In genomic region chr19:10815969-10816635, GRCh38 we compare ENCODE assay signal across 15 cellular contexts. TPM values are rescaled to one million over a fixed set of nuclear protein-coding genes. Genes with fewer than 3 reads are reported as not detected.
A peak's percentile ranks its signal among the peaks of the same experiment; 100 is the strongest.
DNase-seq lines count a peak whose midpoint lies in the region; ATAC-seq, FAIRE-seq and TF ChIP-seq lines count a peak whose summit lies in the region.
"Had no signal": no experiment of that assay in that cellular context is flagged by ENCODE, and none has a peak within 500 bp of the region (broad histone marks: within the 10 kb centered on the region; RNA-seq: fewer than 3 reads in every experiment).

No MANE protein-coding gene starts in this region.

- CTCF ChIA-PET in activated CD8-positive, alpha-beta memory T cell treated with anti-CD3 and anti-CD28 coated beads, Interleukin-2, amount 10 ng/mL, durations not matched to agents 7 days and 5 days (lab: Charles Lee), result interaction anchor here (1.2 to 2.5 kb wide), 5 partner anchors 12 to 116 kb away, joined by 3 to 9 read pairs (median 6); partner anchors contain the start of genes DNM2 and TMED1

- H3K27ac Mint-ChIP-seq in activated CD8-positive, alpha-beta memory T cell treated with anti-CD3 and anti-CD28 coated beads, Interleukin-2, amount 10 ng/mL, durations not matched to agents 7 days and 5 days, result peak overlapping the region; percentile 24
- peak overlapping the region; percentile 47 for H3K27ac Mint-ChIP-seq in astrocyte (ENCODE audit: unreplicated experiment)

- H3K36me3 ChIP-seq in astrocyte (ENCODE audit: insufficient read depth, low read length) (peaks cover 11% of the 10 kb centered on the region), lower lobe of right lung (peaks cover 96% of the 10 kb centered on the region), suprapubic skin (peaks cover 72% of the 10 kb centered on the region)

- no peaks in the 10 kb centered on the region for H4K20me1 ChIP-seq in astrocyte (ENCODE audit: insufficient read depth, low read length)

- FAIRE-seq in astrocyte (lab: Jason Lieb, UNC), result no peak
- FAIRE-seq: A204.1, endometrium, urothelium cell line had no signal

- no peaks in the 10 kb centered on the region for H3K27me3 Mint-ChIP-seq in activated CD8-positive, alpha-beta memory T cell treated with anti-CD3 and anti-CD28 coated beads, Interleukin-2, amount 10 ng/mL, durations not matched to agents 7 days and 5 days
- H3K27me3 Mint-ChIP-seq in astrocyte (ENCODE audit: low read depth, unreplicated experiment), result no peaks in the 10 kb centered on the region

- no peak for TF ChIP-seq POLR2A in suprapubic skin (IDR thresholded peaks at IDR 0.05)

- H3K4me3 ChIP-seq in astrocyte (ENCODE audit: insufficient read depth, low read depth, low read length) (peak overlapping the region; percentile 57), lower lobe of right lung (peak overlapping the region; percentile 48), suprapubic skin (peak overlapping the region; percentile 46)

- H3K27me3 ChIP-seq in astrocyte (ENCODE audit: insufficient read depth, low read length) (no peaks in the 10 kb centered on the region), lower lobe of right lung (ENCODE audit: low read depth) (no peaks in the 10 kb centered on the region), suprapubic skin (no peaks in the 10 kb centered on the region)

- H3K9ac ChIP-seq in astrocyte (ENCODE audit: low read length), result peak overlapping the region; percentile 83

- peaks cover 33% of the 10 kb centered on the region for H3K36me3 Mint-ChIP-seq in activated CD8-positive, alpha-beta memory T cell treated with anti-CD3 and anti-CD28 coated beads, Interleukin-2, amount 10 ng/mL, durations not matched to agents 7 days and 5 days
- peaks cover 27% of the 10 kb centered on the region for H3K36me3 Mint-ChIP-seq in astrocyte (ENCODE audit: low read depth, unreplicated experiment)

- no peak for TF ChIP-seq EP300 in suprapubic skin (IDR thresholded peaks at IDR 0.05)

- H3K79me2 ChIP-seq in astrocyte (ENCODE audit: insufficient read depth, low read length), result peaks cover 30% of the 10 kb centered on the region

- no peak overlapping the region for H2AFZ ChIP-seq in astrocyte (ENCODE audit: low read depth, low read length)

- H3K4me2 ChIP-seq in astrocyte (ENCODE audit: low read length), result peak overlapping the region; percentile 79

- no peak for DNase-seq in activated CD8-positive, alpha-beta memory T cell treated with anti-CD3 and anti-CD28 coated beads, Interleukin-2, amount 10 ng/mL, durations not matched to agents 7 days and 5 days
- DNase-seq in activated CD8-positive, alpha-beta memory T cell treated with anti-CD3 and anti-CD28 coated beads, Interleukin-2, amount 50 U/mL, for 4 hours, result no peak
- DNase-seq in astrocyte (ENCODE audit: low read depth) (no peak), lower lobe of right lung (no peak), suprapubic skin (ENCODE audit: low spot score in 2 of 2) (no peak), iPS-NIHi11 (ENCODE audit: low spot score) (no peak), AG08396 (ENCODE audit: low spot score) (no peak), hepatic stellate cell (ENCODE audit: low spot score) (no peak)
- DNase-seq: activated T-cell treated with anti-CD3 and anti-CD28 coated beads, Interleukin-2, amount 50 U/mL, for 4 hours; mammary epithelial cell; NCI-H748 treated with DMSO at 0.1 percent for 48 hours; T-helper 9 cell had no signal

- 74% methylated on average over 10 of the region's 20 CpGs for WGBS in suprapubic skin

- peaks cover under 1% of the 10 kb centered on the region for H3K9me3 Mint-ChIP-seq in activated CD8-positive, alpha-beta memory T cell treated with anti-CD3 and anti-CD28 coated beads, Interleukin-2, amount 10 ng/mL, durations not matched to agents 7 days and 5 days (ENCODE audit: low read depth)
- H3K9me3 Mint-ChIP-seq in astrocyte (ENCODE audit: unreplicated experiment), result no peaks in the 10 kb centered on the region
- H3K9me3 Mint-ChIP-seq: activated T-cell treated with anti-CD3 and anti-CD28 coated beads, Interleukin-2, amount 50 U/mL, for 4 hours had no signal

- no peak overlapping the region for H3K4me3 Mint-ChIP-seq in activated CD8-positive, alpha-beta memory T cell treated with anti-CD3 and anti-CD28 coated beads, Interleukin-2, amount 10 ng/mL, durations not matched to agents 7 days and 5 days
- H3K4me3 Mint-ChIP-seq in astrocyte (ENCODE audit: unreplicated experiment), result peak overlapping the region; percentile 20
- H3K4me3 Mint-ChIP-seq: activated T-cell treated with anti-CD3 and anti-CD28 coated beads, Interleukin-2, amount 50 U/mL, for 4 hours had no signal

- no peak for ATAC-seq in activated CD8-positive, alpha-beta memory T cell treated with anti-CD3 and anti-CD28 coated beads, Interleukin-2, amount 10 ng/mL, durations not matched to agents 7 days and 5 days
- ATAC-seq in lower lobe of right lung, result no peak
- ATAC-seq: activated T-cell treated with anti-CD3 and anti-CD28 coated beads, Interleukin-2, amount 50 U/mL, for 4 hours had no signal

- peak overlapping the region; percentile 92 for H3K27ac ChIP-seq in astrocyte (ENCODE audit: low read depth, low read length)
- peak overlapping the region; percentile 60 for H3K27ac ChIP-seq in lower lobe of right lung
- peak overlapping the region; percentile 71 for H3K27ac ChIP-seq in suprapubic skin

- peaks cover 44% of the 10 kb centered on the region for H3K4me1 ChIP-seq in astrocyte (ENCODE audit: insufficient read depth, low read length)
- H3K4me1 ChIP-seq in lower lobe of right lung, result peaks cover 6% of the 10 kb centered on the region
- H3K4me1 ChIP-seq in suprapubic skin, result peaks cover 18% of the 10 kb centered on the region

- intact Hi-C loops in lower lobe of right lung (cut with DNase I), result no loop called here

- no peak for TF ChIP-seq CTCF in astrocyte (IDR thresholded peaks at IDR 0.05; ENCODE audit: insufficient read depth, low read depth, low read length)
- TF ChIP-seq CTCF in lower lobe of right lung (IDR thresholded peaks at IDR 0.05), result no peak
- no peak for TF ChIP-seq CTCF in suprapubic skin (IDR thresholded peaks at IDR 0.05)

- no peaks in the 10 kb centered on the region for H3K9me3 ChIP-seq in astrocyte (ENCODE audit: insufficient read depth, low read depth, low read length)
- H3K9me3 ChIP-seq in lower lobe of right lung, result no peaks in the 10 kb centered on the region
- H3K9me3 ChIP-seq in suprapubic skin, result no peaks in the 10 kb centered on the region

- H3K4me1 Mint-ChIP-seq in activated CD8-positive, alpha-beta memory T cell treated with anti-CD3 and anti-CD28 coated beads, Interleukin-2, amount 10 ng/mL, durations not matched to agents 7 days and 5 days, result peaks cover 56% of the 10 kb centered on the region
- H3K4me1 Mint-ChIP-seq in astrocyte (ENCODE audit: low read depth, unreplicated experiment), result peaks cover 15% of the 10 kb centered on the region

RNA-seq across cellular contexts. Expression of gene TMED1, which starts 19.9 kb away (rescaled TPM):
- 10 to 100 TPM; 16.0 to 19.2 TPM for total RNA-seq in activated CD8-positive, alpha-beta memory T cell treated with anti-CD3 and anti-CD28 coated beads, Interleukin-2, amount 10 ng/mL, durations not matched to agents 7 days and 5 days
- total RNA-seq in astrocyte, result 27.0 and 29.7 TPM in 2 replicates
- total RNA-seq in lower lobe of right lung, result 23.5 TPM
- 10 to 100 TPM in 3 of 4 donors, 1 to 10 TPM in 1; 8.9 to 26.2 (median 20.4) TPM for total RNA-seq in suprapubic skin

RNA-seq across cellular contexts. Expression of gene C19orf38, which starts 32.1 kb away (rescaled TPM):
- total RNA-seq in activated CD8-positive, alpha-beta memory T cell treated with anti-CD3 and anti-CD28 coated beads, Interleukin-2, amount 10 ng/mL, durations not matched to agents 7 days and 5 days, result 1 to 10 TPM; 1.2 to 1.7 TPM
- total RNA-seq in astrocyte (0.23 and 0.58 TPM in 2 replicates), lower lobe of right lung (11.7 TPM), suprapubic skin (1 to 10 TPM in 1 of 4 donors, not detected in 3; 1.7 TPM)

RNA-seq across cellular contexts. Expression of gene CARM1, which starts 55.3 kb away (rescaled TPM):
- total RNA-seq in activated CD8-positive, alpha-beta memory T cell treated with anti-CD3 and anti-CD28 coated beads, Interleukin-2, amount 10 ng/mL, durations not matched to agents 7 days and 5 days, result 10 to 100 TPM; 38.5 to 48.1 TPM
- 62.6 and 62.7 TPM in 2 replicates for total RNA-seq in astrocyte
- 27.5 TPM for total RNA-seq in lower lobe of right lung
- 10 to 100 TPM; 19.8 to 26.6 (median 23.2) TPM for total RNA-seq in suprapubic skin
